In genomic region chr19:55549500-55550320, GRCh38 we compare ENCODE assay signal across 8 cellular contexts. TPM values are rescaled to one million over a fixed set of nuclear protein-coding genes. Genes with fewer than 3 reads are reported as not detected.
A peak's percentile ranks its signal among the peaks of the same experiment; 100 is the strongest.
DNase-seq lines count a peak whose midpoint lies in the region; ATAC-seq and TF ChIP-seq lines count a peak whose summit lies in the region.

No MANE protein-coding gene starts in this region.

- peak overlapping the region; percentile 55 for H3K9ac ChIP-seq in PC-3 (ENCODE audit: low read length)

- peak overlapping the region; percentile 45 for H2AFZ ChIP-seq in PC-3 (ENCODE audit: low read length)

- no peaks in the 10 kb centered on the region for H3K36me3 ChIP-seq in PC-3 (ENCODE audit: low read depth, low read length)

- peaks cover 3% of the 10 kb centered on the region for H3F3A ChIP-seq in PC-3 (ENCODE audit: low read length, unreplicated experiment)

- H3K9me2 ChIP-seq in PC-3 (replicated peaks; ENCODE audit: low read length): no peaks in the 10 kb centered on the region

- H3K4me2 ChIP-seq in PC-3 (ENCODE audit: low read length): peak overlapping the region; percentile 46

- peaks cover 46% of the 10 kb centered on the region for H3K4me1 ChIP-seq in PC-3 (ENCODE audit: insufficient read depth, low read length)

- no peaks in the 10 kb centered on the region for H3K79me2 ChIP-seq in PC-3 (ENCODE audit: low read length)

- CTCF ChIA-PET in PC-3 (lab: Charles Lee): interaction anchor here (0.5 kb wide), 1 partner anchor 17 kb away, joined by 4 read pairs; no protein-coding TSS in a partner anchor

- H3K9me3 ChIP-seq in PC-3 (ENCODE audit: low read length): no peaks in the 10 kb centered on the region

- TF ChIP-seq CTCF in PC-3 (conservative IDR thresholded peaks at IDR 0.05; ENCODE audit: low read depth, low read length) (no peak), fibroblast of mammary gland (conservative IDR thresholded peaks at IDR 0.05; ENCODE audit: control insufficient read depth, insufficient read depth, low read depth, low read length) (no peak)

- BruUV-seq in PC-3 (replicated peaks; lab: Mats Ljungman, UMichigan): TSS peak; percentile 86

- H3K27me3 ChIP-seq in PC-3 (ENCODE audit: low read length): no peaks in the 10 kb centered on the region

- POLR2A ChIA-PET in PC-3 (lab: Charles Lee; ENCODE audit: unreplicated experiment): interaction anchor here (0.5 kb wide), 1 partner anchor 9 kb away, joined by 3 read pairs; no protein-coding TSS in a partner anchor

- no peaks in the 10 kb centered on the region for H4K20me1 ChIP-seq in PC-3 (ENCODE audit: low read length)

- H3K27ac ChIP-seq in PC-3 (ENCODE audit: low read length): peak overlapping the region; percentile 86

- DNase-seq in GM04503 (ENCODE audit: low read depth) (peak; percentile 86), PC-3 (peak; percentile 81), fibroblast of mammary gland (ENCODE audit: low read depth) (peak; percentile 91), retina (peak; percentile 79), GM19240 (ENCODE audit: insufficient read length, low spot score) (no peak), posterior vena cava (ENCODE audit: low spot score) (no peak)

- ATAC-seq in PC-3: peak; percentile 42
- ATAC-seq in HG03095 (IDR thresholded peaks at IDR 0.05; ENCODE audit: unreplicated experiment): no peak
- ATAC-seq in GM18867 (IDR thresholded peaks at IDR 0.05; ENCODE audit: unreplicated experiment): no peak

- no peak overlapping the region for H3K4me3 ChIP-seq in PC-3 (ENCODE audit: low read length)
- no peak overlapping the region for H3K4me3 ChIP-seq in fibroblast of mammary gland (ENCODE audit: control insufficient read depth, low read depth, low read length)

- intact Hi-C loops in PC-3 (cut with micrococcal nuclease): loop anchor here (2.0 kb wide), 1 partner anchor 31 kb away; the partner anchor contains the start of gene ZNF579
- intact Hi-C loops in posterior vena cava (cut with DNase I): no loop called here

RNA-seq across cellular contexts. Expression of gene SBK3, which starts 4.4 kb away (rescaled TPM):
- 0.46 TPM in 1 of 2 replicates, not detected in the other for total RNA-seq in PC-3 (2014; rRNA removed)
- not detected for total RNA-seq in posterior vena cava

RNA-seq across cellular contexts. Expression of gene SBK2, which starts 12.8 kb away (rescaled TPM):
- total RNA-seq in PC-3 (2014; rRNA removed) (not detected in 2 replicates), posterior vena cava (not detected)

RNA-seq across cellular contexts. Expression of gene ZNF579, which starts 30.9 kb away (rescaled TPM):
- 13.5 and 26.1 TPM in 2 replicates for total RNA-seq in PC-3 (2014; rRNA removed)
- total RNA-seq in posterior vena cava: 1 to 10 TPM; 7.4 to 7.6 TPM

RNA-seq across cellular contexts. Expression of gene FIZ1, which starts 49.6 kb away (rescaled TPM):
- 11.6 and 11.7 TPM in 2 replicates for total RNA-seq in PC-3 (2014; rRNA removed)
- 1 to 10 TPM; 7.8 to 9.7 TPM for total RNA-seq in posterior vena cava

RNA-seq across cellular contexts. Expression of gene ZNF524, which starts 50.4 kb away (rescaled TPM):
- 27.7 and 33.1 TPM in 2 replicates for total RNA-seq in PC-3 (2014; rRNA removed)
- 10 to 100 TPM; 10.6 to 11.1 TPM for total RNA-seq in posterior vena cava

Comparison
In these comparisons a context has a peak if more than half of its experiments do, and no peak if none do; other contexts are left out.
1. DNase-seq: peak in GM04503 (single experiment), PC-3 (single experiment), fibroblast of mammary gland (single experiment) and retina (single experiment); none in GM19240 (single experiment) and posterior vena cava (single experiment).